8 cellular contexts compared by ENCODE assay signal in genomic region chr1:23555949-23556640, GRCh38. TPM values are rescaled to one million over a fixed set of nuclear protein-coding genes. Genes with fewer than 3 reads are reported as not detected.
A peak's percentile ranks its signal among the peaks of the same experiment; 100 is the strongest.
DNase-seq lines count a peak whose midpoint lies in the region; ATAC-seq and TF ChIP-seq lines count a peak whose summit lies in the region.

No MANE protein-coding gene starts in this region.

- H3K4me3 Mint-ChIP-seq in CD4-positive, alpha-beta T cell, result peak overlapping the region; percentile 90
- H3K4me3 Mint-ChIP-seq in type B pancreatic cell, result peak overlapping the region; percentile 94

- CTCF ChIA-PET in CD4-positive, alpha-beta T cell (lab: Charles Lee), result interaction anchor here (0.6 to 8.9 kb wide), 7 partner anchors 12 to 81 kb away, joined by 3 to 81 read pairs (median 17); no protein-coding TSS in a partner anchor

- H3K36me3 ChIP-seq in body of pancreas (replicated peaks in 1 of 2; ENCODE audit: insufficient read depth in 1 of 2, low read depth in 2 of 2) (no peaks in the 10 kb centered on the region), right lobe of liver (no peaks in the 10 kb centered on the region)

- peaks cover 62% of the 10 kb centered on the region for H3K4me1 ChIP-seq in body of pancreas
- peaks cover 0 to 13% (median 0%) of the 10 kb centered on the region in 4 donors for H3K4me1 ChIP-seq in right lobe of liver

- POLR2A ChIA-PET in CD4-positive, alpha-beta T cell (lab: Charles Lee), result interaction anchor here (0.9 to 9.6 kb wide), 9 partner anchors 10 to 78 kb away, joined by 4 to 314 read pairs (median 25); no protein-coding TSS in a partner anchor

- H3K27ac Mint-ChIP-seq in CD4-positive, alpha-beta T cell, result peak overlapping the region; percentile 96
- H3K27ac Mint-ChIP-seq in type B pancreatic cell, result peak overlapping the region; percentile 99

- H3K4me3 ChIP-seq in body of pancreas (no peak overlapping the region), right lobe of liver (peak overlapping the region; percentile 62 to 69 (median 64))

- peaks cover 26% of the 10 kb centered on the region for H3K36me3 Mint-ChIP-seq in CD4-positive, alpha-beta T cell (ENCODE audit: low read depth)
- peaks cover 15% of the 10 kb centered on the region for H3K36me3 Mint-ChIP-seq in type B pancreatic cell

- H3K27me3 Mint-ChIP-seq in CD4-positive, alpha-beta T cell, result no peaks in the 10 kb centered on the region
- H3K27me3 Mint-ChIP-seq in type B pancreatic cell, result peaks cover 8% of the 10 kb centered on the region

- peak overlapping the region; percentile 86 for H3K27ac ChIP-seq in CD4-positive, alpha-beta T cell (ENCODE audit: low read depth, low read length)
- peak overlapping the region; percentile 90 to 94 (median 92) for H3K27ac ChIP-seq in body of pancreas
- H3K27ac ChIP-seq in right lobe of liver, result peak overlapping the region; percentile 73 to 93 (median 75)

- TF ChIP-seq CTCF in CD4-positive, alpha-beta T cell (IDR thresholded peaks at IDR 0.05), result no peak
- TF ChIP-seq CTCF in body of pancreas (IDR thresholded peaks at IDR 0.05), result no peak
- no peak for TF ChIP-seq CTCF in right lobe of liver (IDR thresholded peaks at IDR 0.05)
- no peak for TF ChIP-seq CTCF in type B pancreatic cell (conservative IDR thresholded peaks at IDR 0.05)

- TF ChIP-seq POLR2A in body of pancreas (IDR thresholded peaks at IDR 0.05) (peak in 1 of 3 donors; percentile 78), right lobe of liver (IDR thresholded peaks at IDR 0.05) (no peak)

- H3K4me1 Mint-ChIP-seq in CD4-positive, alpha-beta T cell (ENCODE audit: low read depth), result peaks cover 72% of the 10 kb centered on the region
- peaks cover 50% of the 10 kb centered on the region for H3K4me1 Mint-ChIP-seq in type B pancreatic cell (ENCODE audit: unreplicated experiment)

- peak in 1 of 10 experiments; percentile 35 for DNase-seq in CD4-positive, alpha-beta T cell
- DNase-seq in LHCN-M2 (ENCODE audit: low read depth) (peak; percentile 87), body of pancreas (peak; percentile 51 to 68 (median 58)), right lobe of liver (no peak), type B pancreatic cell (ENCODE audit: extremely low spot score, unreplicated experiment) (no peak), SIG-M5 treated with dmso at 0.1 percent for 504 hours (lab: John Stamatoyannopoulos, UW; ENCODE audit: unreplicated experiment) (no peak), OCI-M2 (lab: John Stamatoyannopoulos, UW; ENCODE audit: unreplicated experiment) (no peak)

- ATAC-seq in CD4-positive, alpha-beta T cell (ENCODE audit: poor library complexity), result no peak
- ATAC-seq in body of pancreas (peak; percentile 1), right lobe of liver (peak in 1 of 4 donors; percentile 5), HG02571 (IDR thresholded peaks at IDR 0.05; ENCODE audit: unreplicated experiment) (no peak)

- 39 to 47% methylated on average over 9 of the region's 9 CpGs for WGBS in body of pancreas, 2 donors
- WGBS in right lobe of liver (ENCODE audit: insufficient coverage, low coverage, low lambda C conversion rate, missing lambda C conversion rate), result 67% methylated on average over 8 of the region's 9 CpGs

- no peaks in the 10 kb centered on the region for H3K9me3 Mint-ChIP-seq in CD4-positive, alpha-beta T cell
- H3K9me3 Mint-ChIP-seq in type B pancreatic cell, result no peaks in the 10 kb centered on the region

- no peaks in the 10 kb centered on the region for H3K9me3 ChIP-seq in CD4-positive, alpha-beta T cell (ENCODE audit: control insufficient read depth, low read length)
- no peaks in the 10 kb centered on the region for H3K9me3 ChIP-seq in body of pancreas
- no peaks in the 10 kb centered on the region for H3K9me3 ChIP-seq in right lobe of liver

- no peaks in the 10 kb centered on the region for H3K27me3 ChIP-seq in CD4-positive, alpha-beta T cell (ENCODE audit: control insufficient read depth, insufficient read depth, low read length)
- H3K27me3 ChIP-seq in body of pancreas, result no peaks in the 10 kb centered on the region
- no peaks in the 10 kb centered on the region for H3K27me3 ChIP-seq in right lobe of liver

- intact Hi-C loops in CD4-positive, alpha-beta T cell (cut with DNase I, micrococcal nuclease), result loop anchor here (2.0 to 10.0 kb wide), 2 partner anchors 63 to 419 kb away; no protein-coding TSS in a partner anchor
- intact Hi-C loops in body of pancreas (cut with DNase I) (no loop called here), right lobe of liver (cut with DNase I) (no loop called here)

RNA-seq across cellular contexts. Expression of gene ID3, which starts 3.2 kb away (rescaled TPM):
- 10 to 100 TPM; 89.8 to 90.4 TPM for total RNA-seq in CD4-positive, alpha-beta T cell
- total RNA-seq in LHCN-M2 (2014; rRNA removed), result 335 and 553 TPM in 2 replicates
- polyA plus RNA-seq in LHCN-M2 (2012), result 331 TPM
- total RNA-seq in body of pancreas, result 100 to 1,000 TPM in 1 of 2 donors, 10 to 100 TPM in 1; 65.9 to 118 TPM
- total RNA-seq in right lobe of liver, result 10 to 100 TPM; 12.7 to 44.6 (median 27.0) TPM
- 240 and 495 TPM in 2 replicates for total RNA-seq in type B pancreatic cell (ENCODE audit: low replicate concordance)

RNA-seq across cellular contexts. Expression of gene E2F2, which starts 25.1 kb away (rescaled TPM):
- under 1 TPM; 0.50 to 0.69 TPM for total RNA-seq in CD4-positive, alpha-beta T cell
- 6.2 and 6.6 TPM in 2 replicates for total RNA-seq in LHCN-M2 (2014; rRNA removed)
- 1.3 TPM for polyA plus RNA-seq in LHCN-M2 (2012)
- under 1 TPM in 1 of 2 donors, not detected in 1; under 0.01 TPM for total RNA-seq in body of pancreas
- total RNA-seq in right lobe of liver, result 1 to 10 TPM in 1 of 6 experiments, under 1 TPM in 5; 0.18 to 1.2 (median 0.70) TPM
- total RNA-seq in type B pancreatic cell (ENCODE audit: low replicate concordance), result 8.4 and 9.4 TPM in 2 replicates

Comparison
In these comparisons a context has a peak if more than half of its experiments do, and no peak if none do; other contexts are left out.
1. DNase-seq: peak in LHCN-M2 (single experiment) and body of pancreas (4 of 4); none in right lobe of liver (0 of 3), type B pancreatic cell (single experiment), SIG-M5 treated with dmso at 0.1 percent for 504 hours (single experiment) and OCI-M2 (single experiment).
2. H3K4me3 ChIP-seq: peak in right lobe of liver (3 of 3); none in body of pancreas (0 of 2).
3. intact Hi-C loops: an anchor here in CD4-positive, alpha-beta T cell (2.0 to 10.0 kb wide); none called in body of pancreas and right lobe of liver.
4. Peak in every context shown above with its lines, with median percentiles within 50 percentile points of each other: H3K27ac ChIP-seq.